8 cellular contexts compared by ENCODE assay signal in the genomic region with DNA sequence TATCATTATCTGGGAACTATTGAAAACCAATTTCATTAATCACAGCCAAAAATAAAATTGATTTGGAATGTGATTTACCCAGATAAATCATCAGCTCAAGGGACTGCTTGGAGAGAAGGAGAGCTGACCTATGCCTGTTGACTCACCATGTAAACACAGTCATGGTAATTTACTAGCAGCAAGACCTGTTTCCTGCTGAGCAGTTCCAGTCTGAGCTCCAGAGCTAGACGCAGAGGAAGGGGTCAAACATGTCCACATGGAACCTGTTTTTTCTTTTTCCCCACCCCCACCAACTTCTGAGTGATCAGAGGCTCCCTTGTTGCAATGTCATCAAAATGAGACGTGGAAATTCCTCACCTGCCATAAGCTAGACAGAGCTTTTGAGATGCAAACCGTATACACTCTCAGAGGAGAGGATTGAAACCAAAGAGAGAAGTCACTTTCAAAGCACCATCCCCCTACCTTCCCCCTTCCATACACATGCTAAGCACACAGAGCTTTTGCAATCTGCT. TPM values are rescaled to one million over a fixed set of nuclear protein-coding genes. Genes with fewer than 3 reads are reported as not detected.
A peak's percentile ranks its signal among the peaks of the same experiment; 100 is the strongest.
DNase-seq lines count a peak whose midpoint lies in the region; ATAC-seq and TF ChIP-seq lines count a peak whose summit lies in the region.

No MANE protein-coding gene starts in this region.

- DNase-seq in T-helper 2 cell treated with Interferon-gamma antibody and Interleukin-4, amounts not matched to agents 5 μg/mL and 100 μg/mL, for 36 hours (ENCODE audit: low spot score), result no peak
- DNase-seq in T-helper 2 cell, result no peak
- DNase-seq in NCI-H226, result peak; percentile 71
- peak; percentile 68 for DNase-seq in MCF 10A (ENCODE audit: unreplicated experiment)
- no peak for DNase-seq in mesothelial cell of epicardium (ENCODE audit: low spot score in 2 of 2, unreplicated experiment in 2 of 2)
- no peak for DNase-seq in right atrium auricular region (ENCODE audit: low spot score)

- H3K27me3 Mint-ChIP-seq in T-helper 2 cell treated with Interferon-gamma antibody and Interleukin-4, amounts not matched to agents 5 μg/mL and 100 μg/mL, for 36 hours (ENCODE audit: low read depth), result no peaks in the 10 kb centered on the region
- H3K27me3 Mint-ChIP-seq in MCF 10A (ENCODE audit: insufficient read depth, unreplicated experiment) (no peaks in the 10 kb centered on the region), mesothelial cell of epicardium (ENCODE audit: low read depth) (no peaks in the 10 kb centered on the region)

- H3K4me3 ChIP-seq in right atrium auricular region, result no peak overlapping the region

- peaks cover 15% of the 10 kb centered on the region for H3K4me1 Mint-ChIP-seq in T-helper 2 cell treated with Interferon-gamma antibody and Interleukin-4, amounts not matched to agents 5 μg/mL and 100 μg/mL, for 36 hours (ENCODE audit: low read depth)
- peaks cover 15% of the 10 kb centered on the region for H3K4me1 Mint-ChIP-seq in MCF 10A (ENCODE audit: insufficient read depth, unreplicated experiment)
- peaks cover 58% of the 10 kb centered on the region for H3K4me1 Mint-ChIP-seq in mesothelial cell of epicardium

- no peak for TF ChIP-seq CTCF in MCF 10A (IDR thresholded peaks at IDR 0.05; ENCODE audit: unreplicated experiment)
- TF ChIP-seq CTCF in mesothelial cell of epicardium (IDR thresholded peaks at IDR 0.05; ENCODE audit: unreplicated experiment), result no peak
- TF ChIP-seq CTCF in right atrium auricular region (IDR thresholded peaks at IDR 0.05), result no peak

- no peaks in the 10 kb centered on the region for H3K36me3 ChIP-seq in right atrium auricular region

- H3K9me3 Mint-ChIP-seq in T-helper 2 cell treated with Interferon-gamma antibody and Interleukin-4, amounts not matched to agents 5 μg/mL and 100 μg/mL, for 36 hours, result no peaks in the 10 kb centered on the region
- no peaks in the 10 kb centered on the region for H3K9me3 Mint-ChIP-seq in MCF 10A (ENCODE audit: unreplicated experiment)
- H3K9me3 Mint-ChIP-seq in mesothelial cell of epicardium, result peaks cover 4% of the 10 kb centered on the region

- peaks cover 0 to 26% of the 10 kb centered on the region in 2 donors for H3K4me1 ChIP-seq in right atrium auricular region

- H3K36me3 Mint-ChIP-seq in T-helper 2 cell treated with Interferon-gamma antibody and Interleukin-4, amounts not matched to agents 5 μg/mL and 100 μg/mL, for 36 hours (ENCODE audit: low read depth), result no peaks in the 10 kb centered on the region
- H3K36me3 Mint-ChIP-seq in MCF 10A (ENCODE audit: insufficient read depth, unreplicated experiment) (no peaks in the 10 kb centered on the region), mesothelial cell of epicardium (no peaks in the 10 kb centered on the region)

- H3K27me3 ChIP-seq in right atrium auricular region, result no peaks in the 10 kb centered on the region

- no peak overlapping the region for H3K4me3 Mint-ChIP-seq in T-helper 2 cell treated with Interferon-gamma antibody and Interleukin-4, amounts not matched to agents 5 μg/mL and 100 μg/mL, for 36 hours
- H3K4me3 Mint-ChIP-seq in MCF 10A (ENCODE audit: unreplicated experiment), result no peak overlapping the region
- no peak overlapping the region for H3K4me3 Mint-ChIP-seq in mesothelial cell of epicardium

- H3K9me3 ChIP-seq in right atrium auricular region, result no peaks in the 10 kb centered on the region

- ATAC-seq in HG03175 (IDR thresholded peaks at IDR 0.05; ENCODE audit: unreplicated experiment) (no peak), GM19035 (IDR thresholded peaks at IDR 0.05; ENCODE audit: unreplicated experiment) (no peak)

- POLR2A ChIA-PET in MCF 10A (lab: Yijun Ruan, JAX), result interaction anchor here (0.6 to 3.2 kb wide), 8 partner anchors 25 to 206 kb away, joined by 3 to 22 read pairs (median 4); a partner anchor contains a TSS

- intact Hi-C loops in MCF 10A (cut with micrococcal nuclease), result loop anchor here (1.0 to 10.0 kb wide), 3 partner anchors 116 to 279 kb away; a partner anchor contains a TSS

- H3K27ac Mint-ChIP-seq in T-helper 2 cell treated with Interferon-gamma antibody and Interleukin-4, amounts not matched to agents 5 μg/mL and 100 μg/mL, for 36 hours, result peak overlapping the region; percentile 15
- H3K27ac Mint-ChIP-seq in MCF 10A (ENCODE audit: low read depth, unreplicated experiment) (peak overlapping the region; percentile 50), mesothelial cell of epicardium (peak overlapping the region; percentile 88)

- CTCF ChIA-PET in MCF 10A (lab: Yijun Ruan, JAX), result interaction anchor here (0.6 to 3.2 kb wide), 17 partner anchors 23 to 715 kb away, joined by 3 to 15 read pairs (median 5); a partner anchor contains a TSS

- no TSS peak for BruUV-seq in MCF 10A (replicated peaks; lab: Mats Ljungman, UMichigan)

- no peak overlapping the region for H3K27ac ChIP-seq in right atrium auricular region

RNA-seq across cellular contexts. Expression of a gene that starts 56.0 kb away (rescaled TPM):
- 45.2 and 61.0 TPM in 2 replicates for total RNA-seq in MCF 10A (2022)
- 100 to 108 TPM (median 106 TPM) in 3 replicates for total RNA-seq in mesothelial cell of epicardium
- total RNA-seq in right atrium auricular region, result 100 to 1,000 TPM; 129 to 141 TPM

Comparison
In these comparisons a context has a peak if more than half of its experiments do, and no peak if none do; other contexts are left out.
1. DNase-seq: peak in NCI-H226 (single experiment) and MCF 10A (single experiment); none in T-helper 2 cell treated with Interferon-gamma antibody and Interleukin-4, amounts not matched to agents 5 μg/mL and 100 μg/mL, for 36 hours (single experiment), T-helper 2 cell (0 of 5), mesothelial cell of epicardium (0 of 2) and right atrium auricular region (single experiment).
2. H3K27ac Mint-ChIP-seq: peak in every context shown above with its lines; median percentile 88 in mesothelial cell of epicardium; 50 in MCF 10A; 15 in T-helper 2 cell treated with Interferon-gamma antibody and Interleukin-4, amounts not matched to agents 5 μg/mL and 100 μg/mL, for 36 hours.